In genomic region chr19:27846944-27847343, GRCh38 we compare ENCODE assay signal across 30 cellular contexts.
"Had no signal": no experiment of that assay in that cellular context is flagged by ENCODE, and none has a peak within 500 bp of the region (broad histone marks: within the 10 kb centered on the region; RNA-seq: fewer than 3 reads in every experiment).

No MANE protein-coding gene starts in this region.

- H3K27me3 ChIP-seq: adrenal gland, body of pancreas, esophagus squamous epithelium, gastroesophageal sphincter, heart right ventricle, hepatocyte had no signal

- H3K4me1 ChIP-seq: adrenal gland, body of pancreas, esophagus squamous epithelium, gastroesophageal sphincter, heart right ventricle had no signal

- H3K27ac ChIP-seq: adrenal gland, body of pancreas, epithelial cell of prostate, esophagus squamous epithelium, gastroesophageal sphincter, heart right ventricle, hepatocyte had no signal

- ATAC-seq: activated CD4-positive, alpha-beta T cell treated with anti-CD3 and anti-CD28 coated beads for 36 hours; activated CD8-positive, alpha-beta memory T cell treated with anti-CD3 and anti-CD28 coated beads, Interleukin-2, amount 10 ng/mL, durations not matched to agents 7 days and 5 days; activated CD8-positive, alpha-beta T cell treated with anti-CD3 and anti-CD28 coated beads, Interleukin-2, amount 10 ng/mL, durations not matched to agents 7 days and 5 days; activated naive CD8-positive, alpha-beta T cell treated with anti-CD3 and anti-CD28 coated beads, Interleukin-2, amount 50 U/mL, for 24 hours; body of pancreas; effector memory CD8-positive, alpha-beta T cell; gastroesophageal sphincter; heart right ventricle had no signal

- DNase-seq: activated CD4-positive, alpha-beta memory T cell treated with anti-CD3 and anti-CD28 coated beads for 36 hours; activated CD4-positive, alpha-beta T cell treated with anti-CD3 and anti-CD28 coated beads for 36 hours; activated CD4-positive, alpha-beta T cell treated with anti-CD3 and anti-CD28 coated beads, Interleukin-2, amount 10 ng/mL, durations not matched to agents 24 days and 14 days; activated CD4-positive, CD25-positive, alpha-beta regulatory T cell; activated CD4-positive, CD25-positive, alpha-beta regulatory T cell treated with anti-CD3 and anti-CD28 coated beads, Interleukin-2, amount 50 U/mL, for 72 hours; activated CD8-positive, alpha-beta memory T cell treated with anti-CD3 and anti-CD28 coated beads, Interleukin-2, amount 10 ng/mL, durations not matched to agents 7 days and 5 days; activated CD8-positive, alpha-beta memory T cell treated with anti-CD3 and anti-CD28 coated beads, Interleukin-2, amount 50 U/mL, for 4 hours; activated CD8-positive, alpha-beta T cell treated with anti-CD3 and anti-CD28 coated beads, Interleukin-2, amount 10 ng/mL, durations not matched to agents 7 days and 5 days; activated effector memory CD4-positive, alpha-beta T cell treated with anti-CD3 and anti-CD28 coated beads, Interleukin-2, amount 50 U/mL, for 16 hours; activated naive CD4-positive, alpha-beta T cell treated with anti-CD3 and anti-CD28 coated beads for 36 hours; activated naive CD8-positive, alpha-beta T cell treated with anti-CD3 and anti-CD28 coated beads for 36 hours; activated naive CD8-positive, alpha-beta T cell treated with anti-CD3 and anti-CD28 coated beads, Interleukin-2, amount 50 U/mL, for 24 hours; activated T-cell treated with anti-CD3 and anti-CD28 coated beads, Interleukin-2, amount 50 U/mL, for 1 hour; activated T-cell treated with anti-CD3 and anti-CD28 coated beads, Interleukin-2, amount 50 U/mL, for 48 hours; adrenal gland; amygdala; aorta; body of pancreas; caudate nucleus; cortex of kidney; dermis blood vessel endothelial cell; effector CD4-positive, alpha-beta T cell; effector memory CD8-positive, alpha-beta T cell; esophagus squamous epithelium; foreskin melanocyte; heart right ventricle; T1000 had no signal

- H3K9me3 ChIP-seq: adrenal gland had no signal

- H3K36me3 ChIP-seq: adrenal gland, esophagus squamous epithelium, gastroesophageal sphincter, heart right ventricle had no signal

- H3K4me3 ChIP-seq: adrenal gland, body of pancreas, esophagus squamous epithelium, gastroesophageal sphincter, heart right ventricle, hepatocyte had no signal
